ENCODE assay signal across 1 cellular context in the genomic region with DNA sequence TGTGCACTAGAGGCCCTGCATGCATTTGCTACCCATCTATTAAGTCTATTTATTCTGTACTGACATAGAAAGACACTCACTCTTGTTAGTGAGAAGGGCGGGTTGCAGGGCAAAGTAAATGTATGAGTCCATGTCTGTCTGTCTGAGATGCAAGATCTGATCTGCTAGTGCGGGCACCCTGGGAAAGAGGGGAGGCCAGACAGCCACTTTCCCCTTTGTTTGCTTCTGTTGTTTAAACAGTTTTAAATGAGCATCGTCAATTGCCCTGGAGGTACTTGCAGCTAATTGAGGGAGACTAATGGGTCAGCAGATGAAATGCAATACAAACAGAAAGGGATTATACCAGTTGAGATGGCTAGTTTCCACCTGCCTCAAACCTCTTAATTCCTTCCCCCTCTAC.
TF ChIP-seq lines count a peak whose summit lies in the region.

No MANE protein-coding gene starts in this region.

TF ChIP-seq in HEK293, 187 proteins besides CTCF, POLR2A, EP300 and RAD21 (continued from another document):
- TF ChIP-seq FEZF1 (tag by site-specific recombination; IDR thresholded peaks at IDR 0.05) = peak; percentile 84
- no peak for TF ChIP-seq SCRT2 (tag by site-specific recombination; IDR thresholded peaks at IDR 0.05)
- no peak for TF ChIP-seq ZNF211 (tag by site-specific recombination; IDR thresholded peaks at IDR 0.05; ENCODE audit: low read depth)
- no peak for TF ChIP-seq SP7 (tag by site-specific recombination; IDR thresholded peaks at IDR 0.05)
- TF ChIP-seq, protein P1, sequence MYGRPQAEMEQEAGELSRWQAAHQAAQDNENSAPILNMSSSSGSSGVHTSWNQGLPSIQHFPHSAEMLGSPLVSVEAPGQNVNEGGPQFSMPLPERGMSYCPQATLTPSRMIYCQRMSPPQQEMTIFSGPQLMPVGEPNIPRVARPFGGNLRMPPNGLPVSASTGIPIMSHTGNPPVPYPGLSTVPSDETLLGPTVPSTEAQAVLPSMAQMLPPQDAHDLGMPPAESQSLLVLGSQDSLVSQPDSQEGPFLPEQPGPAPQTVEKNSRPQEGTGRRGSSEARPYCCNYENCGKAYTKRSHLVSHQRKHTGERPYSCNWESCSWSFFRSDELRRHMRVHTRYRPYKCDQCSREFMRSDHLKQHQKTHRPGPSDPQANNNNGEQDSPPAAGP (tag by site-specific recombination; IDR thresholded peaks at IDR 0.05) = no peak
- TF ChIP-seq, protein P2, sequence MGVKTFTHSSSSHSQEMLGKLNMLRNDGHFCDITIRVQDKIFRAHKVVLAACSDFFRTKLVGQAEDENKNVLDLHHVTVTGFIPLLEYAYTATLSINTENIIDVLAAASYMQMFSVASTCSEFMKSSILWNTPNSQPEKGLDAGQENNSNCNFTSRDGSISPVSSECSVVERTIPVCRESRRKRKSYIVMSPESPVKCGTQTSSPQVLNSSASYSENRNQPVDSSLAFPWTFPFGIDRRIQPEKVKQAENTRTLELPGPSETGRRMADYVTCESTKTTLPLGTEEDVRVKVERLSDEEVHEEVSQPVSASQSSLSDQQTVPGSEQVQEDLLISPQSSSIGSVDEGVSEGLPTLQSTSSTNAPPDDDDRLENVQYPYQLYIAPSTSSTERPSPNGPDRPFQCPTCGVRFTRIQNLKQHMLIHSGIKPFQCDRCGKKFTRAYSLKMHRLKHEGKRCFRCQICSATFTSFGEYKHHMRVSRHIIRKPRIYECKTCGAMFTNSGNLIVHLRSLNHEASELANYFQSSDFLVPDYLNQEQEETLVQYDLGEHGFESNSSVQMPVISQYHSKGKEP (tag by site-specific recombination; IDR thresholded peaks at IDR 0.05) = 0 out of 2 replicates have a peak, but pooled peaks have one; percentile 32
- TF ChIP-seq ZSCAN16 (tag by site-specific recombination; IDR thresholded peaks at IDR 0.05) = no peak
- TF ChIP-seq, protein P3, sequence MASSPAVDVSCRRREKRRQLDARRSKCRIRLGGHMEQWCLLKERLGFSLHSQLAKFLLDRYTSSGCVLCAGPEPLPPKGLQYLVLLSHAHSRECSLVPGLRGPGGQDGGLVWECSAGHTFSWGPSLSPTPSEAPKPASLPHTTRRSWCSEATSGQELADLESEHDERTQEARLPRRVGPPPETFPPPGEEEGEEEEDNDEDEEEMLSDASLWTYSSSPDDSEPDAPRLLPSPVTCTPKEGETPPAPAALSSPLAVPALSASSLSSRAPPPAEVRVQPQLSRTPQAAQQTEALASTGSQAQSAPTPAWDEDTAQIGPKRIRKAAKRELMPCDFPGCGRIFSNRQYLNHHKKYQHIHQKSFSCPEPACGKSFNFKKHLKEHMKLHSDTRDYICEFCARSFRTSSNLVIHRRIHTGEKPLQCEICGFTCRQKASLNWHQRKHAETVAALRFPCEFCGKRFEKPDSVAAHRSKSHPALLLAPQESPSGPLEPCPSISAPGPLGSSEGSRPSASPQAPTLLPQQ (tag by site-specific recombination; IDR thresholded peaks at IDR 0.05) = no peak
- TF ChIP-seq OSR2 (tag by site-specific recombination; IDR thresholded peaks at IDR 0.05) = peak; percentile 80
- TF ChIP-seq ZNF324 (tag by site-specific recombination; IDR thresholded peaks at IDR 0.05) = no peak
- TF ChIP-seq, protein P4, sequence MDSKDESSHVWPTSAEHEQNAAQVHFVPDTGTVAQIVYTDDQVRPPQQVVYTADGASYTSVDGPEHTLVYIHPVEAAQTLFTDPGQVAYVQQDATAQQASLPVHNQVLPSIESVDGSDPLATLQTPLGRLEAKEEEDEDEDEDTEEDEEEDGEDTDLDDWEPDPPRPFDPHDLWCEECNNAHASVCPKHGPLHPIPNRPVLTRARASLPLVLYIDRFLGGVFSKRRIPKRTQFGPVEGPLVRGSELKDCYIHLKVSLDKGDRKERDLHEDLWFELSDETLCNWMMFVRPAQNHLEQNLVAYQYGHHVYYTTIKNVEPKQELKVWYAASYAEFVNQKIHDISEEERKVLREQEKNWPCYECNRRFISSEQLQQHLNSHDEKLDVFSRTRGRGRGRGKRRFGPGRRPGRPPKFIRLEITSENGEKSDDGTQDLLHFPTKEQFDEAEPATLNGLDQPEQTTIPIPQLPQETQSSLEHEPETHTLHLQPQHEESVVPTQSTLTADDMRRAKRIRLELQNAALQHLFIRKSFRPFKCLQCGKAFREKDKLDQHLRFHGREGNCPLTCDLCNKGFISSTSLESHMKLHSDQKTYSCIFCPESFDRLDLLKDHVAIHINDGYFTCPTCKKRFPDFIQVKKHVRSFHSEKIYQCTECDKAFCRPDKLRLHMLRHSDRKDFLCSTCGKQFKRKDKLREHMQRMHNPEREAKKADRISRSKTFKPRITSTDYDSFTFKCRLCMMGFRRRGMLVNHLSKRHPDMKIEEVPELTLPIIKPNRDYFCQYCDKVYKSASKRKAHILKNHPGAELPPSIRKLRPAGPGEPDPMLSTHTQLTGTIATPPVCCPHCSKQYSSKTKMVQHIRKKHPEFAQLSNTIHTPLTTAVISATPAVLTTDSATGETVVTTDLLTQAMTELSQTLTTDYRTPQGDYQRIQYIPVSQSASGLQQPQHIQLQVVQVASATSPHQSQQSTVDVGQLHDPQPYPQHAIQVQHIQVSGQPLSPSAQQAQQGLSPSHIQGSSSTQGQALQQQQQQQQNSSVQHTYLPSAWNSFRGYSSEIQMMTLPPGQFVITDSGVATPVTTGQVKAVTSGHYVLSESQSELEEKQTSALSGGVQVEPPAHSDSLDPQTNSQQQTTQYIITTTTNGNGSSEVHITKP (tag by site-specific recombination; IDR thresholded peaks at IDR 0.05) = peak; percentile 49
- TF ChIP-seq, protein P5, sequence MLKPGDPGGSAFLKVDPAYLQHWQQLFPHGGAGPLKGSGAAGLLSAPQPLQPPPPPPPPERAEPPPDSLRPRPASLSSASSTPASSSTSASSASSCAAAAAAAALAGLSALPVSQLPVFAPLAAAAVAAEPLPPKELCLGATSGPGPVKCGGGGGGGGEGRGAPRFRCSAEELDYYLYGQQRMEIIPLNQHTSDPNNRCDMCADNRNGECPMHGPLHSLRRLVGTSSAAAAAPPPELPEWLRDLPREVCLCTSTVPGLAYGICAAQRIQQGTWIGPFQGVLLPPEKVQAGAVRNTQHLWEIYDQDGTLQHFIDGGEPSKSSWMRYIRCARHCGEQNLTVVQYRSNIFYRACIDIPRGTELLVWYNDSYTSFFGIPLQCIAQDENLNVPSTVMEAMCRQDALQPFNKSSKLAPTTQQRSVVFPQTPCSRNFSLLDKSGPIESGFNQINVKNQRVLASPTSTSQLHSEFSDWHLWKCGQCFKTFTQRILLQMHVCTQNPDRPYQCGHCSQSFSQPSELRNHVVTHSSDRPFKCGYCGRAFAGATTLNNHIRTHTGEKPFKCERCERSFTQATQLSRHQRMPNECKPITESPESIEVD (tag by site-specific recombination; IDR thresholded peaks at IDR 0.05) = 0 out of 2 replicates have a peak, but pooled peaks have one; percentile 21
- no peak for TF ChIP-seq ZNF404 (tag by site-specific recombination; IDR thresholded peaks at IDR 0.05)
- TF ChIP-seq, protein P6, sequence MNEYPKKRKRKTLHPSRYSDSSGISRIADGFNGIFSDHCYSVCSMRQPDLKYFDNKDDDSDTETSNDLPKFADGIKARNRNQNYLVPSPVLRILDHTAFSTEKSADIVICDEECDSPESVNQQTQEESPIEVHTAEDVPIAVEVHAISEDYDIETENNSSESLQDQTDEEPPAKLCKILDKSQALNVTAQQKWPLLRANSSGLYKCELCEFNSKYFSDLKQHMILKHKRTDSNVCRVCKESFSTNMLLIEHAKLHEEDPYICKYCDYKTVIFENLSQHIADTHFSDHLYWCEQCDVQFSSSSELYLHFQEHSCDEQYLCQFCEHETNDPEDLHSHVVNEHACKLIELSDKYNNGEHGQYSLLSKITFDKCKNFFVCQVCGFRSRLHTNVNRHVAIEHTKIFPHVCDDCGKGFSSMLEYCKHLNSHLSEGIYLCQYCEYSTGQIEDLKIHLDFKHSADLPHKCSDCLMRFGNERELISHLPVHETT (tag by site-specific recombination; IDR thresholded peaks at IDR 0.05) = no peak
- no peak for TF ChIP-seq ZNF48 (tag by site-specific recombination; IDR thresholded peaks at IDR 0.05)
- TF ChIP-seq ZNF221 (tag by site-specific recombination; IDR thresholded peaks at IDR 0.05; ENCODE audit: borderline replicate concordance) = no peak
- no peak for TF ChIP-seq ZNF248 (tag by site-specific recombination; IDR thresholded peaks at IDR 0.05)
- TF ChIP-seq ZNF664 (tag by site-specific recombination; IDR thresholded peaks at IDR 0.05) = no peak
- no peak for TF ChIP-seq SCRT1 (tag by site-specific recombination; IDR thresholded peaks at IDR 0.05; ENCODE audit: borderline replicate concordance)
